Comparison of ENCODE assay signal across 1 cellular context in genomic region chr3:183884437-183885296, GRCh38.
TF ChIP-seq lines count a peak whose summit lies in the region.

Gene PARL, minus strand, starts transcription at chr3:183884880. Its CDS starts 34 bp downstream, at chr3:183884846.

TF ChIP-seq in SK-N-SH, 30 proteins besides CTCF, POLR2A, EP300 and RAD21 (continued from another document):
- peak; percentile 56; the same call in 1 of the 2 replicates for TF ChIP-seq REST (IDR thresholded peaks at IDR 0.05; ENCODE audit: low read depth, low read length)
- peak; percentile 94 for TF ChIP-seq TAF1 (IDR thresholded peaks at IDR 0.05; ENCODE audit: borderline replicate concordance, low read depth, low read length)
- no peak for TF ChIP-seq NFIC (IDR thresholded peaks at IDR 0.05; ENCODE audit: borderline replicate concordance)
- TF ChIP-seq IRF3 (IDR thresholded peaks at IDR 0.05; ENCODE audit: low read depth, low read length) = no peak
- TF ChIP-seq TCF12 (IDR thresholded peaks at IDR 0.05) = peak; percentile 29; the same call in 1 of the 2 replicates
- TF ChIP-seq POLR2AphosphoS5 (IDR thresholded peaks at IDR 0.05; ENCODE audit: low read depth, low read length) = peak; percentile 94
- TF ChIP-seq MAX (IDR thresholded peaks at IDR 0.05; ENCODE audit: low read depth) = peak; percentile 96
- TF ChIP-seq MEF2A (IDR thresholded peaks at IDR 0.05; ENCODE audit: borderline replicate concordance, low read depth) = no peak
- TF ChIP-seq PBX3 (IDR thresholded peaks at IDR 0.05) = peak; percentile 40; the same call in 1 of the 2 replicates
- TF ChIP-seq YY1 (IDR thresholded peaks at IDR 0.05; ENCODE audit: low read depth) = peak; percentile 89
- no peak for TF ChIP-seq USF1 (IDR thresholded peaks at IDR 0.05; ENCODE audit: borderline replicate concordance, low read depth)
- TF ChIP-seq EZH2phosphoT487 (IDR thresholded peaks at IDR 0.05; ENCODE audit: borderline replicate concordance, low read depth) = no peak
- peak; percentile 42; the same call in 1 of the 2 replicates for TF ChIP-seq RCOR1 (IDR thresholded peaks at IDR 0.05; ENCODE audit: low read length)
- TF ChIP-seq FOXM1 (IDR thresholded peaks at IDR 0.05; ENCODE audit: low read depth) = no peak
- TF ChIP-seq RXRA (IDR thresholded peaks at IDR 0.05; ENCODE audit: borderline replicate concordance, low read depth) = no peak
